19 cellular contexts compared by ENCODE assay signal in genomic region chr1:176543360-176544136, GRCh38.
"Had no signal": no experiment of that assay in that cellular context is flagged by ENCODE, and none has a peak within 500 bp of the region (broad histone marks: within the 10 kb centered on the region; RNA-seq: fewer than 3 reads in every experiment).

No MANE protein-coding gene starts in this region.

- DNase-seq: effector CD4-positive, alpha-beta T cell; endodermal cell; erythroblast; heart left ventricle; hippocampal formation; mammary epithelial cell; naive thymus-derived CD4-positive, alpha-beta T cell; nephron progenitor cell; posterior cingulate gyrus; sigmoid colon; small intestine; stimulated activated CD4-positive, alpha-beta T cell treated with anti-CD3 and anti-CD28 coated beads, Interleukin-12 subunit alpha, Interleukin-12 subunit beta, amount 100 ng/mL, for 4 hours; stimulated activated naive CD8-positive, alpha-beta T cell treated with anti-CD3 and anti-CD28 coated beads, Interleukin-15, Interleukin-2, amounts not matched to agents 100 U/mL and 50 U/mL, for 24 hours; thyroid gland had no signal

- H3K27ac Mint-ChIP-seq: endodermal cell; naive thymus-derived CD4-positive, alpha-beta T cell; nephron progenitor cell; type B pancreatic cell had no signal

- ATAC-seq: heart left ventricle; naive thymus-derived CD4-positive, alpha-beta T cell; stimulated activated naive CD8-positive, alpha-beta T cell treated with anti-CD3 and anti-CD28 coated beads, Interleukin-15, Interleukin-2, amounts not matched to agents 100 U/mL and 50 U/mL, for 24 hours had no signal

- H3K4me1 ChIP-seq: heart left ventricle, right atrium auricular region, sigmoid colon, suprapubic skin, thyroid gland had no signal

- H3K9me3 Mint-ChIP-seq: endodermal cell, nephron progenitor cell, type B pancreatic cell had no signal

- H3K27me3 ChIP-seq: neutrophil, right atrium auricular region, sigmoid colon, suprapubic skin, thyroid gland had no signal

- H3K4me1 Mint-ChIP-seq: endodermal cell; naive thymus-derived CD4-positive, alpha-beta T cell; nephron progenitor cell had no signal

- H3K27ac ChIP-seq: coronary artery, heart left ventricle, neutrophil, right atrium auricular region, sigmoid colon, suprapubic skin, thyroid gland had no signal

- H3K9me3 ChIP-seq: heart left ventricle, neutrophil, right atrium auricular region, sigmoid colon, suprapubic skin, thyroid gland had no signal

- H3K4me3 ChIP-seq: coronary artery, heart left ventricle, right atrium auricular region, sigmoid colon, suprapubic skin, thyroid gland had no signal

- H3K36me3 Mint-ChIP-seq: naive thymus-derived CD4-positive, alpha-beta T cell; type B pancreatic cell had no signal

- H3K4me3 Mint-ChIP-seq: endodermal cell; naive thymus-derived CD4-positive, alpha-beta T cell; nephron progenitor cell; type B pancreatic cell had no signal

- H3K36me3 ChIP-seq: heart left ventricle, neutrophil, right atrium auricular region, sigmoid colon, suprapubic skin, thyroid gland had no signal
